Comparison of ENCODE assay signal across 12 cellular contexts in the genomic region with DNA sequence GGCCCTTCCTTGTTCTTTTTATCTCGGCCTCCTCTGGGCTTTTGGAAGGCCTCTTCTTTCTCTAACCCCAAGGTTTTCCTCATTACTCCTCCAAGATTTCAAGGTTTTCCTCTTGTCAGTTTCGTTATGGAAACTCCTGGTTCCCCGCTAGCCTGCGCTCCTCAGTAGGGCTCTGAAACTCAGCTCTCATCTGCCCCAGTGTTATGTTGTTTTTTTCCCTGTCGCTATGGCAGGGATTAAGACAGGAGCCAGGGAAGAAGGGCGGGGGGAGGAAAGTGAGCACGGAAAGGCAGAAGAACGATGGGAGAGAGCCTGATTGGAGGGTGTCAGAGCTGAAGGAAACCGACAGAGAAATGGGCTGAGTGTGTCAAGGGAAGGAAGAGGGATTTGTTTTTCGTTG. TPM values are rescaled to one million over a fixed set of nuclear protein-coding genes. Genes with fewer than 3 reads are reported as not detected.
A peak's percentile ranks its signal among the peaks of the same experiment; 100 is the strongest.
DNase-seq lines count a peak whose midpoint lies in the region; ATAC-seq and TF ChIP-seq lines count a peak whose summit lies in the region.
"Had no signal": no experiment of that assay in that cellular context is flagged by ENCODE, and none has a peak within 500 bp of the region (broad histone marks: within the 10 kb centered on the region; RNA-seq: fewer than 3 reads in every experiment).

No MANE protein-coding gene starts in this region.

- H3K4me1 ChIP-seq in adipocyte (ENCODE audit: control insufficient read depth, insufficient read depth, low read length) (peaks cover 24% of the 10 kb centered on the region), ovary (ENCODE audit: insufficient read depth) (no peaks in the 10 kb centered on the region)

- TF ChIP-seq POLR2A in ovary (IDR thresholded peaks at IDR 0.05) = peak; percentile 22

- intact Hi-C loops in left cardiac atrium (cut with DNase I) = no loop called here
- intact Hi-C loops in ovary (cut with DNase I) = no loop called here
- intact Hi-C loops in CD14-positive monocyte (cut with micrococcal nuclease) = no loop called here

- H3K27me3 ChIP-seq in adipocyte (replicated peaks; ENCODE audit: control insufficient read depth, insufficient read depth, low read length) = no peaks in the 10 kb centered on the region
- H3K27me3 ChIP-seq in ovary = no peaks in the 10 kb centered on the region

- H3K9me3 ChIP-seq in adipocyte (ENCODE audit: control insufficient read depth, low read length) = peaks cover 8% of the 10 kb centered on the region
- H3K9me3 ChIP-seq in ovary = no peaks in the 10 kb centered on the region

- 5 to 10% (median 8%) methylated on average over 10 of the region's 10 CpGs for WGBS in ovary, 3 donors

- CTCF ChIA-PET in activated CD4-positive, alpha-beta T cell treated with anti-CD3 and anti-CD28 coated beads, Interleukin-2, amount 10 ng/mL, durations not matched to agents 7 days and 5 days (lab: Charles Lee) = no interaction called here

- TF ChIP-seq EP300 in ovary (IDR thresholded peaks at IDR 0.05) = no peak

- peak overlapping the region; percentile 38 for H3K9ac ChIP-seq in adipocyte (ENCODE audit: low read length)

- H3K4me3 ChIP-seq in adipocyte (ENCODE audit: low read length) = peak overlapping the region; percentile 1
- no peak overlapping the region for H3K4me3 ChIP-seq in ovary

- H3K36me3 ChIP-seq in adipocyte (ENCODE audit: control insufficient read depth, insufficient read depth, low read length, severe bottlenecking) = no peaks in the 10 kb centered on the region
- no peaks in the 10 kb centered on the region for H3K36me3 ChIP-seq in ovary

- TF ChIP-seq CTCF in ovary (IDR thresholded peaks at IDR 0.05) (no peak), CD14-positive monocyte (IDR thresholded peaks at IDR 0.05) (no peak)

- peak; percentile 85 for DNase-seq in AG20443 (ENCODE audit: low spot score)
- peak; percentile 46 for DNase-seq in adipocyte (ENCODE audit: low read depth)
- peak; percentile 77 for DNase-seq in left cardiac atrium
- DNase-seq in ovary = peak; percentile 56 to 80 (median 63)
- no peak for DNase-seq in NCI-H2081 (lab: John Stamatoyannopoulos, UW)
- no peak for DNase-seq in CD14-positive monocyte (ENCODE audit: low spot score)
- DNase-seq in activated CD4-positive, alpha-beta T cell treated with anti-CD3 and anti-CD28 coated beads, Interleukin-2, amount 10 ng/mL, durations not matched to agents 7 days and 5 days = no peak
- DNase-seq: activated B cell treated with CpG ODN at 0.5 μM for 24 hours; CD8-positive, alpha-beta T cell; stimulated activated naive B cell treated with anti-CD40 and anti-IgM and Interleukin-4, amounts not matched to agents 10 μg/mL and 1 μg/mL and 100 μg/mL, for 72 hours had no signal

- peak overlapping the region; percentile 44 to 75 for H3K27ac ChIP-seq in ovary

- H3K4me1 Mint-ChIP-seq in CD14-positive monocyte = peaks cover 35% of the 10 kb centered on the region
- H3K4me1 Mint-ChIP-seq in activated CD4-positive, alpha-beta T cell treated with anti-CD3 and anti-CD28 coated beads, Interleukin-2, amount 10 ng/mL, durations not matched to agents 7 days and 5 days = peaks cover 22% of the 10 kb centered on the region
- H3K4me1 Mint-ChIP-seq in stimulated activated memory B cell treated with anti-CD40 and anti-IgM and Interleukin-4, amounts not matched to agents 10 μg/mL and 1 μg/mL and 100 μg/mL, for 72 hours = no peaks in the 10 kb centered on the region

- ATAC-seq in left cardiac atrium = peak; percentile 75 to 83
- no peak for ATAC-seq in stimulated activated memory B cell treated with anti-CD40 and anti-IgM and Interleukin-4, amounts not matched to agents 10 μg/mL and 1 μg/mL and 100 μg/mL, for 72 hours
- ATAC-seq: CD8-positive, alpha-beta T cell; natural killer cell treated with Interleukin-12 subunit alpha and Interleukin-12 subunit beta and Interleukin-15 and Interleukin-18, amount 100 ng/mL, for 72 hours; stimulated activated naive B cell treated with anti-CD40 and anti-IgM and Interleukin-4, amounts not matched to agents 10 μg/mL and 1 μg/mL and 100 μg/mL, for 72 hours had no signal

- peaks cover 0 to 7% (median 0%) of the 10 kb centered on the region in 7 donors for H3K9me3 Mint-ChIP-seq in CD14-positive monocyte
- H3K9me3 Mint-ChIP-seq in activated CD4-positive, alpha-beta T cell treated with anti-CD3 and anti-CD28 coated beads, Interleukin-2, amount 10 ng/mL, durations not matched to agents 7 days and 5 days = peaks cover 3% of the 10 kb centered on the region
- H3K9me3 Mint-ChIP-seq in stimulated activated memory B cell treated with anti-CD40 and anti-IgM and Interleukin-4, amounts not matched to agents 10 μg/mL and 1 μg/mL and 100 μg/mL, for 72 hours = peaks cover 2% of the 10 kb centered on the region
- H3K9me3 Mint-ChIP-seq: CD8-positive, alpha-beta T cell; natural killer cell treated with Interleukin-12 subunit alpha and Interleukin-12 subunit beta and Interleukin-15 and Interleukin-18, amount 100 ng/mL, for 72 hours had no signal

- no peaks in the 10 kb centered on the region for H3K36me3 Mint-ChIP-seq in CD14-positive monocyte
- H3K36me3 Mint-ChIP-seq in activated CD4-positive, alpha-beta T cell treated with anti-CD3 and anti-CD28 coated beads, Interleukin-2, amount 10 ng/mL, durations not matched to agents 7 days and 5 days (ENCODE audit: low read depth) = no peaks in the 10 kb centered on the region
- H3K36me3 Mint-ChIP-seq in stimulated activated memory B cell treated with anti-CD40 and anti-IgM and Interleukin-4, amounts not matched to agents 10 μg/mL and 1 μg/mL and 100 μg/mL, for 72 hours = no peaks in the 10 kb centered on the region
- H3K36me3 Mint-ChIP-seq: CD8-positive, alpha-beta T cell; natural killer cell treated with Interleukin-12 subunit alpha and Interleukin-12 subunit beta and Interleukin-15 and Interleukin-18, amount 100 ng/mL, for 72 hours; stimulated activated naive B cell treated with anti-CD40 and anti-IgM and Interleukin-4, amounts not matched to agents 10 μg/mL and 1 μg/mL and 100 μg/mL, for 72 hours had no signal

- peaks cover 0 to 6% (median 0%) of the 10 kb centered on the region in 3 donors for H3K27me3 Mint-ChIP-seq in CD14-positive monocyte (ENCODE audit: low read depth in 3 of 3)
- peaks cover 10% of the 10 kb centered on the region for H3K27me3 Mint-ChIP-seq in activated CD4-positive, alpha-beta T cell treated with anti-CD3 and anti-CD28 coated beads, Interleukin-2, amount 10 ng/mL, durations not matched to agents 7 days and 5 days
- no peaks in the 10 kb centered on the region for H3K27me3 Mint-ChIP-seq in stimulated activated memory B cell treated with anti-CD40 and anti-IgM and Interleukin-4, amounts not matched to agents 10 μg/mL and 1 μg/mL and 100 μg/mL, for 72 hours
- H3K27me3 Mint-ChIP-seq: stimulated activated naive B cell treated with anti-CD40 and anti-IgM and Interleukin-4, amounts not matched to agents 10 μg/mL and 1 μg/mL and 100 μg/mL, for 72 hours had no signal

- POLR2A ChIA-PET in activated CD4-positive, alpha-beta T cell treated with anti-CD3 and anti-CD28 coated beads, Interleukin-2, amount 10 ng/mL, durations not matched to agents 7 days and 5 days (lab: Charles Lee) = no interaction called here

- peak overlapping the region in 1 of 7 donors; percentile 4 for H3K27ac Mint-ChIP-seq in CD14-positive monocyte
- H3K27ac Mint-ChIP-seq in activated CD4-positive, alpha-beta T cell treated with anti-CD3 and anti-CD28 coated beads, Interleukin-2, amount 10 ng/mL, durations not matched to agents 7 days and 5 days = no peak overlapping the region
- H3K27ac Mint-ChIP-seq in stimulated activated memory B cell treated with anti-CD40 and anti-IgM and Interleukin-4, amounts not matched to agents 10 μg/mL and 1 μg/mL and 100 μg/mL, for 72 hours = no peak overlapping the region
- H3K27ac Mint-ChIP-seq: activated B cell treated with CpG ODN at 0.5 μM for 24 hours; CD8-positive, alpha-beta T cell; stimulated activated naive B cell treated with anti-CD40 and anti-IgM and Interleukin-4, amounts not matched to agents 10 μg/mL and 1 μg/mL and 100 μg/mL, for 72 hours had no signal

- no peak overlapping the region for H3K4me3 Mint-ChIP-seq in CD14-positive monocyte
- H3K4me3 Mint-ChIP-seq in activated CD4-positive, alpha-beta T cell treated with anti-CD3 and anti-CD28 coated beads, Interleukin-2, amount 10 ng/mL, durations not matched to agents 7 days and 5 days = no peak overlapping the region
- no peak overlapping the region for H3K4me3 Mint-ChIP-seq in stimulated activated memory B cell treated with anti-CD40 and anti-IgM and Interleukin-4, amounts not matched to agents 10 μg/mL and 1 μg/mL and 100 μg/mL, for 72 hours
- H3K4me3 Mint-ChIP-seq: activated B cell treated with CpG ODN at 0.5 μM for 24 hours; CD8-positive, alpha-beta T cell; natural killer cell treated with Interleukin-12 subunit alpha and Interleukin-12 subunit beta and Interleukin-15 and Interleukin-18, amount 100 ng/mL, for 72 hours; stimulated activated naive B cell treated with anti-CD40 and anti-IgM and Interleukin-4, amounts not matched to agents 10 μg/mL and 1 μg/mL and 100 μg/mL, for 72 hours had no signal

RNA-seq across cellular contexts. Expression of a gene that starts 26.5 kb away (rescaled TPM):
- 10 to 100 TPM; 30.5 to 32.7 TPM for total RNA-seq in left cardiac atrium
- 10 to 100 TPM; 19.0 to 89.9 (median 26.8) TPM for total RNA-seq in ovary
- polyA plus RNA-seq in ovary = 10 to 100 TPM; 16.2 to 22.5 TPM
- 10 to 100 TPM in 1 of 2 donors, 1 to 10 TPM in 1; 3.5 to 14.2 TPM for polyA plus RNA-seq in CD14-positive monocyte
- total RNA-seq in activated CD4-positive, alpha-beta T cell treated with anti-CD3 and anti-CD28 coated beads, Interleukin-2, amount 10 ng/mL, durations not matched to agents 7 days and 5 days = 1 to 10 TPM in 1 of 2 experiments, under 1 TPM in 1; 0.99 to 1.6 TPM
- total RNA-seq: CD8-positive, alpha-beta T cell had no signal

Comparison
In these comparisons a context has a peak if more than half of its experiments do, and no peak if none do; other contexts are left out.
1. DNase-seq: peak in AG20443 (single experiment), adipocyte (single experiment), left cardiac atrium (single experiment) and ovary (5 of 5); none in NCI-H2081 (0 of 2), CD14-positive monocyte (single experiment) and activated CD4-positive, alpha-beta T cell treated with anti-CD3 and anti-CD28 coated beads, Interleukin-2, amount 10 ng/mL, durations not matched to agents 7 days and 5 days (single experiment).
2. RNA of a gene that starts 26.5 kb away (total RNA-seq): 30.5 to 32.7 TPM in left cardiac atrium and 19.0 to 89.9 TPM in ovary; 0.99 to 1.6 TPM in activated CD4-positive, alpha-beta T cell treated with anti-CD3 and anti-CD28 coated beads, Interleukin-2, amount 10 ng/mL, durations not matched to agents 7 days and 5 days; every median in the first group is over 4 times any median in the second.